In the genomic region with DNA sequence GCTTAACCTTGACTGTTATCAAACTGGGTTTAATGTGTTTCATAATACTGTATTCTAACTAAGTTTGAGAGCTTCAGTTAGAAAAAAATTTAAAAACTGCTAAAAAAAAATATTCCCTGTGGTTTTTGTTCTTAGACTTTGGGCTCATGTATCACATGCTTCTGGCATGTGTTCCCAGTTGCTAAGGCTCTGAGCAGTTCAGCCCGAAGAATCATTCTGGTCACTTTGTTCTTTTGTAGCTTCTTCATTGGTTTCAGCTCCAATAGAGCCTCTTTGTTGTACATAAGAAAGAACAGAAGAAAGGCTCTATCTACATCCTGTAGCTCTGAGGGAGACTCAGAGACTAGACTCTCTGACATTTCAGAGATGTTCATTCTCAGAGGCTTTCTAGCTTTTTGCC, we compare ENCODE assay signal across 33 cellular contexts. TPM values are rescaled to one million over a fixed set of nuclear protein-coding genes. Genes with fewer than 3 reads are reported as not detected.
A peak's percentile ranks its signal among the peaks of the same experiment; 100 is the strongest.
DNase-seq lines count a peak whose midpoint lies in the region; ATAC-seq and TF ChIP-seq lines count a peak whose summit lies in the region.
"Had no signal": no experiment of that assay in that cellular context is flagged by ENCODE, and none has a peak within 500 bp of the region (broad histone marks: within the 10 kb centered on the region; RNA-seq: fewer than 3 reads in every experiment).

No MANE protein-coding gene starts in this region.

- H3K27me3 ChIP-seq in neuronal stem cell (ENCODE audit: control insufficient read depth in 3 of 3, insufficient read depth in 3 of 3, low read depth in 1 of 3, low read length in 3 of 3), result no peaks in the 10 kb centered on the region
- no peaks in the 10 kb centered on the region for H3K27me3 ChIP-seq in mammary epithelial cell (ENCODE audit: insufficient read depth, low read length)
- H3K27me3 ChIP-seq: BLaER1 treated with 17β-estradiol and CSF1 and Interleukin-3, amounts not matched to agents 10 nM and 100 nM; cardiac muscle cell; Peyer's patch; SJCRH30; vagina had no signal

- H2BK120ac ChIP-seq in neuronal stem cell (ENCODE audit: low read depth, low read length), result no peak overlapping the region

- H3K18ac ChIP-seq in neuronal stem cell (ENCODE audit: low read length), result no peak overlapping the region

- WGBS in neuronal stem cell (ENCODE audit: extremely low coverage in 2 of 2, insufficient read length in 2 of 2, insufficient replicate concordance in 1 of 2), 2 donors, result no CpG with 5 or more reads among the region's 1 CpG
- WGBS in mammary epithelial cell (ENCODE audit: low coverage, missing lambda C conversion rate), result 70% methylated on average over 1 of the region's 1 CpG

- no peak overlapping the region for H2BK5ac ChIP-seq in neuronal stem cell (ENCODE audit: low read length)

- H3K23ac ChIP-seq in neuronal stem cell (ENCODE audit: low read depth, low read length, poor library complexity), result no peak overlapping the region

- CTCF ChIA-PET in mammary epithelial cell (lab: Charles Lee; ENCODE audit: low non-redundant PET), result no interaction called here

- H3K4me1 ChIP-seq in neuronal stem cell (ENCODE audit: control insufficient read depth in 2 of 2, insufficient read depth in 1 of 2, low read depth in 1 of 2, low read length in 2 of 2) (peaks cover 7 to 11% of the 10 kb centered on the region in 2 donors), mammary epithelial cell (ENCODE audit: insufficient read depth, low read length) (no peaks in the 10 kb centered on the region)
- H3K4me1 ChIP-seq: Caco-2, Peyer's patch, SJCRH30, vagina had no signal

- no peak overlapping the region for H3K14ac ChIP-seq in neuronal stem cell (ENCODE audit: low read length)

- H4K20me1 ChIP-seq in mammary epithelial cell (ENCODE audit: insufficient read depth, low read length), result no peaks in the 10 kb centered on the region
- H4K20me1 ChIP-seq: BLaER1 treated with 17β-estradiol and CSF1 and Interleukin-3, amounts not matched to agents 10 nM and 100 nM had no signal

- H3K4ac ChIP-seq in neuronal stem cell (ENCODE audit: low read length), result no peak overlapping the region

- no peak overlapping the region for H4K8ac ChIP-seq in neuronal stem cell (ENCODE audit: low read depth, low read length)

- no peak overlapping the region for H2AK5ac ChIP-seq in neuronal stem cell (ENCODE audit: low read depth, low read length)

- H3K27ac ChIP-seq in neuronal stem cell (replicated peaks; ENCODE audit: low read length), result no peak overlapping the region
- H3K27ac ChIP-seq in mammary epithelial cell (ENCODE audit: insufficient read depth, low read depth, low read length), result no peak overlapping the region
- H3K27ac ChIP-seq: BLaER1 treated with 17β-estradiol and CSF1 and Interleukin-3, amounts not matched to agents 10 nM and 100 nM; cardiac muscle cell; KMS-11; Peyer's patch; SJCRH30; vagina had no signal

- H2AFZ ChIP-seq in neuronal stem cell (ENCODE audit: low read length) (no peak overlapping the region), mammary epithelial cell (ENCODE audit: low read depth, low read length) (no peak overlapping the region)

- no peak overlapping the region for H3K9ac ChIP-seq in neuronal stem cell (ENCODE audit: low read depth, low read length, poor library complexity)
- no peak overlapping the region for H3K9ac ChIP-seq in mammary epithelial cell (ENCODE audit: insufficient read depth, low read length)
- H3K9ac ChIP-seq: BLaER1 treated with 17β-estradiol and CSF1 and Interleukin-3, amounts not matched to agents 10 nM and 100 nM; KMS-11 had no signal

- ATAC-seq in HG02678 (IDR thresholded peaks at IDR 0.05; ENCODE audit: unreplicated experiment) (no peak), HG03442 (IDR thresholded peaks at IDR 0.05; ENCODE audit: unreplicated experiment) (no peak)
- ATAC-seq: activated CD4-positive, CD25-positive, alpha-beta regulatory T cell treated with anti-CD3 and anti-CD28 coated beads, Interleukin-2, amount 50 U/mL, for 24 hours; activated T-helper 17 cell treated with anti-CD3 and anti-CD28 coated beads, Interleukin-2, amount 50 U/mL, for 72 hours; HCT116; stimulated activated naive CD8-positive, alpha-beta T cell treated with anti-CD3 and anti-CD28 coated beads, Interleukin-15, Interleukin-2, amounts not matched to agents 100 U/mL and 50 U/mL, for 24 hours; T-cell had no signal

- H4K91ac ChIP-seq in neuronal stem cell (ENCODE audit: low read depth, low read length, poor library complexity), result no peak overlapping the region

- H3K4me3 ChIP-seq in neuronal stem cell (ENCODE audit: low read length in 2 of 2), result no peak overlapping the region
- no peak overlapping the region for H3K4me3 ChIP-seq in mammary epithelial cell (replicated peaks in 1 of 3; ENCODE audit: insufficient read depth in 1 of 3, low read depth in 2 of 3, low read length in 3 of 3)
- H3K4me3 ChIP-seq: BLaER1 treated with 17β-estradiol and CSF1 and Interleukin-3, amounts not matched to agents 10 nM and 100 nM; cardiac muscle cell; Peyer's patch; SJCRH30; vagina had no signal

- no peaks in the 10 kb centered on the region for H3K79me2 ChIP-seq in mammary epithelial cell (ENCODE audit: insufficient read depth, low read length)

- no peaks in the 10 kb centered on the region for H3K9me3 ChIP-seq in neuronal stem cell (replicated peaks in 1 of 2; ENCODE audit: control insufficient read depth in 2 of 2, insufficient read depth in 1 of 2, low read depth in 1 of 2, low read length in 2 of 2)
- H3K9me3 ChIP-seq in mammary epithelial cell (replicated peaks; ENCODE audit: insufficient read depth, low read length), result no peaks in the 10 kb centered on the region
- H3K9me3 ChIP-seq: BLaER1 treated with 17β-estradiol and CSF1 and Interleukin-3, amounts not matched to agents 10 nM and 100 nM; Caco-2; Peyer's patch; SJCRH30; vagina had no signal

- no peak overlapping the region for H2BK15ac ChIP-seq in neuronal stem cell (ENCODE audit: low read length)

- peak overlapping the region; percentile 14 for H3K4me2 ChIP-seq in neuronal stem cell (ENCODE audit: insufficient read depth, low read length, poor library complexity, severe bottlenecking)
- no peak overlapping the region for H3K4me2 ChIP-seq in mammary epithelial cell (ENCODE audit: insufficient read depth, low read depth, low read length)
- H3K4me2 ChIP-seq: BLaER1 treated with 17β-estradiol and CSF1 and Interleukin-3, amounts not matched to agents 10 nM and 100 nM; KMS-11 had no signal

- no peaks in the 10 kb centered on the region for H3K36me3 ChIP-seq in neuronal stem cell (replicated peaks in 1 of 2; ENCODE audit: control insufficient read depth in 2 of 2, insufficient read depth in 2 of 2, low read length in 2 of 2)
- no peaks in the 10 kb centered on the region for H3K36me3 ChIP-seq in mammary epithelial cell (ENCODE audit: insufficient read depth, low read length)
- H3K36me3 ChIP-seq: BLaER1 treated with 17β-estradiol and CSF1 and Interleukin-3, amounts not matched to agents 10 nM and 100 nM; cardiac muscle cell; Peyer's patch; SJCRH30; vagina had no signal

- dilution Hi-C loops in mammary epithelial cell (cut with HindIII; ENCODE audit: low sequenced_read_pairs), result no loop called here

- in situ Hi-C loops in mammary epithelial cell (cut with MboI; ENCODE audit: low sequenced_read_pairs in 2 of 2), result no loop called here

- no TSS peak for BruUV-seq in mammary epithelial cell (replicated peaks; lab: Mats Ljungman, UMichigan)

- H2BK12ac ChIP-seq in neuronal stem cell (ENCODE audit: low read length), result no peak overlapping the region

- peak; percentile 70 for DNase-seq in EH (ENCODE audit: low read depth)
- DNase-seq in amniotic epithelial cell (ENCODE audit: low read depth), result peak; percentile 5
- peak; percentile 18 for DNase-seq in fibroblast of peridontal ligament (ENCODE audit: extremely low read depth)
- DNase-seq in neuronal stem cell (ENCODE audit: low spot score), result peak; percentile 41
- no peak for DNase-seq in mammary epithelial cell
- DNase-seq in cerebellar cortex (ENCODE audit: low spot score), result no peak
- DNase-seq: ACHN; activated CD4-positive, alpha-beta memory T cell treated with anti-CD3 and anti-CD28 coated beads, Interleukin-2, amount 10 ng/mL, durations not matched to agents 7 days and 5 days; activated CD8-positive, alpha-beta memory T cell treated with anti-CD3 and anti-CD28 coated beads, Interleukin-2, amount 50 U/mL, for 48 hours; activated naive CD4-positive, alpha-beta T cell treated with anti-CD3 and anti-CD28 coated beads, Interleukin-2, amount 50 U/mL, for 16 hours; Caco-2; DMS79; GF-D8; glutamatergic neuron; kidney glomerular epithelial cell; MM.1S; NCI-H1417; NCI-H2029 treated with DMSO at 0.1 percent for 48 hours; NCI-H2227 treated with DMSO at 0.1 percent for 48 hours; Peyer's patch; SJCRH30; stimulated activated naive CD8-positive, alpha-beta T cell treated with anti-CD3 and anti-CD28 coated beads, Interleukin-15, Interleukin-2, amounts not matched to agents 100 U/mL and 50 U/mL, for 24 hours; T-cell had no signal

- no peak for TF ChIP-seq CTCF in mammary epithelial cell (conservative IDR thresholded peaks at IDR 0.05 in 1 of 2, IDR thresholded peaks at IDR 0.05 in 1 of 2; ENCODE audit: extremely low read depth in 1 of 2, insufficient read depth in 1 of 2, low read depth in 1 of 2, low read length in 2 of 2)

- intact Hi-C loops in mammary epithelial cell (cut with micrococcal nuclease), result no loop called here

- no peaks in the 10 kb centered on the region for H3K79me1 ChIP-seq in neuronal stem cell (ENCODE audit: low read depth, low read length)

RNA-seq across cellular contexts. Expression of gene KCNN2, which starts 25.6 kb away (rescaled TPM):
- polyA plus RNA-seq in neuronal stem cell (2013, experiment 1 of 2), result 2.1 TPM
- polyA plus RNA-seq in neuronal stem cell (2013, experiment 2 of 2), result 2.2 TPM
- not detected for total RNA-seq in mammary epithelial cell
- polyA plus RNA-seq in mammary epithelial cell, result not detected
- not detected for polyA minus RNA-seq in mammary epithelial cell
- total RNA-seq: activated CD4-positive, alpha-beta memory T cell treated with anti-CD3 and anti-CD28 coated beads, Interleukin-2, amount 10 ng/mL, durations not matched to agents 7 days and 5 days; activated T-helper 17 cell treated with anti-CD3 and anti-CD28 coated beads, Interleukin-2, amount 50 U/mL, for 72 hours; HT1080; SJCRH30; T-cell had no signal

Comparison
In these comparisons a context has a peak if more than half of its experiments do, and no peak if none do; other contexts are left out.
1. DNase-seq: peak in EH (single experiment), amniotic epithelial cell (single experiment), fibroblast of peridontal ligament (single experiment) and neuronal stem cell (single experiment); none in mammary epithelial cell (single experiment) and cerebellar cortex (single experiment).